ENCODE assay signal across 3 cellular contexts in genomic region chr3:7737263-7737662, GRCh38.
A peak's percentile ranks its signal among the peaks of the same experiment; 100 is the strongest.
TF ChIP-seq lines count a peak whose summit lies in the region.

No MANE protein-coding gene starts in this region.

TF ChIP-seq in A549, 52 proteins besides CTCF, POLR2A, EP300 and RAD21:
- TF ChIP-seq PBX3 (IDR thresholded peaks at IDR 0.05) (no peak), CEBPB (IDR thresholded peaks at IDR 0.05) (peak; percentile 16 to 36; a peak in 1 of 4 replicates)
TF ChIP-seq in A549: peak in this region for 1.

TF ChIP-seq in IMR-90, 13 proteins besides CTCF, POLR2A, EP300 and RAD21:
- TF ChIP-seq CEBPB (IDR thresholded peaks at IDR 0.05; ENCODE audit: low read depth, low read length): peak; percentile 48; the same call in 1 of the 2 replicates
- no peak for TF ChIP-seq SMC3 (IDR thresholded peaks at IDR 0.05; ENCODE audit: low read depth, low read length)

TF ChIP-seq in H1, 55 proteins besides CTCF, POLR2A, EP300 and RAD21:
- TF ChIP-seq BACH1 (IDR thresholded peaks at IDR 0.05; ENCODE audit: low read length) (no peak), EZH2 (IDR thresholded peaks at IDR 0.05; ENCODE audit: low read depth, low read length, severe bottlenecking) (no peak), SIN3A (conservative IDR thresholded peaks at IDR 0.05 in 1 of 2, IDR thresholded peaks at IDR 0.05 in 1 of 2; ENCODE audit: low read depth in 1 of 2, low read length in 2 of 2) (no peak), CEBPB (IDR thresholded peaks at IDR 0.05; ENCODE audit: low read depth, low read length) (peak; percentile 88; the same call in 1 of the 2 replicates), USF2 (IDR thresholded peaks at IDR 0.05; ENCODE audit: low read length) (no peak), HDAC2 (IDR thresholded peaks at IDR 0.05; ENCODE audit: borderline replicate concordance in 1 of 2, low read depth in 2 of 2, low read length in 2 of 2) (no peak), SP1 (IDR thresholded peaks at IDR 0.05; ENCODE audit: low read depth, low read length) (no peak), SAP30 (IDR thresholded peaks at IDR 0.05; ENCODE audit: insufficient read depth, insufficient replicate concordance, low read length) (no peak)
TF ChIP-seq in H1: peak in this region for 1.
